In genomic region chr19:17999685-18000479, GRCh38 we compare ENCODE assay signal across 1 cellular context.
TF ChIP-seq lines count a peak whose summit lies in the region.

No MANE protein-coding gene starts in this region.

TF ChIP-seq in IMR-90, 13 proteins besides CTCF, POLR2A, EP300 and RAD21 (continued from another document):
- TF ChIP-seq USF2 (IDR thresholded peaks at IDR 0.05; ENCODE audit: low read depth, low read length): no peak
- no peak for TF ChIP-seq SMC3 (IDR thresholded peaks at IDR 0.05; ENCODE audit: low read depth, low read length)
- TF ChIP-seq RFX5 (IDR thresholded peaks at IDR 0.05; ENCODE audit: low read depth, low read length): no peak
